2 cellular contexts compared by ENCODE assay signal in genomic region chr11:57269580-57270021, GRCh38.
TF ChIP-seq lines count a peak whose summit lies in the region.

No MANE protein-coding gene starts in this region.

TF ChIP-seq in liver, 16 proteins besides CTCF, POLR2A, EP300 and RAD21 (continued from another document):
- TF ChIP-seq MAX (IDR thresholded peaks at IDR 0.05), result no peak
- no peak for TF ChIP-seq EGR1 (IDR thresholded peaks at IDR 0.05; ENCODE audit: low read depth in 2 of 2)
- TF ChIP-seq JUND (IDR thresholded peaks at IDR 0.05), result no peak
- TF ChIP-seq TAF1 (conservative IDR thresholded peaks at IDR 0.05), result no peak
- no peak for TF ChIP-seq ZBTB33 (IDR thresholded peaks at IDR 0.05)

TF ChIP-seq in HepG2, 621 proteins besides CTCF, POLR2A, EP300 and RAD21 (continued from another document):
- TF ChIP-seq HHEX (CRISPR knock-in tag; IDR thresholded peaks at IDR 0.05), result no peak
- no peak for TF ChIP-seq ZMYM2 (CRISPR knock-in tag; IDR thresholded peaks at IDR 0.05)
- no peak for TF ChIP-seq DNMT1 (CRISPR knock-in tag; IDR thresholded peaks at IDR 0.05)
- TF ChIP-seq HIC2 (CRISPR knock-in tag; IDR thresholded peaks at IDR 0.05; ENCODE audit: low read depth), result no peak
- TF ChIP-seq RXRA (CRISPR knock-in tag; IDR thresholded peaks at IDR 0.05), result no peak
- no peak for TF ChIP-seq HOXA5 (CRISPR knock-in tag; IDR thresholded peaks at IDR 0.05)
- no peak for TF ChIP-seq ZBTB7B (CRISPR knock-in tag; IDR thresholded peaks at IDR 0.05)
- no peak for TF ChIP-seq TRAFD1 (CRISPR knock-in tag; IDR thresholded peaks at IDR 0.05; ENCODE audit: borderline replicate concordance)
- TF ChIP-seq ZNF672 (CRISPR knock-in tag; IDR thresholded peaks at IDR 0.05), result no peak
- TF ChIP-seq E2F1 (CRISPR knock-in tag; IDR thresholded peaks at IDR 0.05), result no peak
- TF ChIP-seq CBFB (CRISPR knock-in tag; IDR thresholded peaks at IDR 0.05), result no peak
- no peak for TF ChIP-seq PRDM10 (CRISPR knock-in tag; IDR thresholded peaks at IDR 0.05; ENCODE audit: low read depth)
- no peak for TF ChIP-seq ZNF713 (CRISPR knock-in tag; IDR thresholded peaks at IDR 0.05)
- TF ChIP-seq KLF15 (CRISPR knock-in tag; IDR thresholded peaks at IDR 0.05; ENCODE audit: borderline replicate concordance), result no peak
TF ChIP-seq in HepG2: peak in this region for 0.
